21 cellular contexts compared by ENCODE assay signal in the genomic region with DNA sequence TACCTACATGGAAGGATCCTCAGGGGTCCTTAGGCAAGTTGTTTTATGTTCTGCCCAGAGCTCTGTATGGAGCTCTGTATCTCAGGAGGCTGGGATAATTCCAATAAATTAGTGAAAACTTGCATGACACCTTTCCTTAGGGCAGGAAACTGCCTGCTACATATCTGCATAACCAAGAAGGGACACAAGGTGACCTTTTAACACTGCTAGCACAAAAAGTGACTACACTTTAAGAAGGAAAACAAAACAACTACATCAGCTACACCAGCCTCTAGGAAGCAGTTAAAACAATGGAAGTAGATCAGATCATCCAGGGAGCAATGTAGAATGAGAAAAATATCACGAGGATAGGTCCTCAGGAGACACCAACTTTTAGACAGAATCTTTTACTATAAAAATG.
"Had no signal": no experiment of that assay in that cellular context is flagged by ENCODE, and none has a peak within 500 bp of the region (broad histone marks: within the 10 kb centered on the region; RNA-seq: fewer than 3 reads in every experiment).

No MANE protein-coding gene starts in this region.

- H3K4me3 Mint-ChIP-seq: effector memory CD8-positive, alpha-beta T cell; nephron; stimulated activated effector memory CD8-positive, alpha-beta T cell treated with anti-CD3 and anti-CD28 coated beads, Interleukin-12 subunit alpha, Interleukin-12 subunit beta, amount 100 ng/mL, for 72 hours had no signal

- H3K27ac Mint-ChIP-seq: effector memory CD8-positive, alpha-beta T cell; nephron; stimulated activated effector memory CD8-positive, alpha-beta T cell treated with anti-CD3 and anti-CD28 coated beads, Interleukin-12 subunit alpha, Interleukin-12 subunit beta, amount 100 ng/mL, for 72 hours had no signal

- H3K36me3 ChIP-seq: left lung, prostate gland, right atrium auricular region, stomach, thyroid gland, vagina had no signal

- H3K9me3 ChIP-seq: left lung, prostate gland, right atrium auricular region, stomach, thyroid gland, vagina had no signal

- H3K9me3 Mint-ChIP-seq: effector memory CD8-positive, alpha-beta T cell; nephron; stimulated activated effector memory CD8-positive, alpha-beta T cell treated with anti-CD3 and anti-CD28 coated beads, Interleukin-12 subunit alpha, Interleukin-12 subunit beta, amount 100 ng/mL, for 72 hours had no signal

- H3K36me3 Mint-ChIP-seq: stimulated activated effector memory CD8-positive, alpha-beta T cell treated with anti-CD3 and anti-CD28 coated beads, Interleukin-12 subunit alpha, Interleukin-12 subunit beta, amount 100 ng/mL, for 72 hours had no signal

- H3K27ac ChIP-seq: coronary artery, left lung, prostate gland, right atrium auricular region, stomach, thyroid gland, vagina had no signal

- H3K4me3 ChIP-seq: coronary artery, left lung, prostate gland, right atrium auricular region, stomach, thyroid gland, vagina had no signal

- DNase-seq: effector memory CD8-positive, alpha-beta T cell; head of caudate nucleus; left cardiac atrium; left lung; mesendoderm; nucleus accumbens; stimulated activated CD4-positive, alpha-beta T cell treated with anti-CD3 and anti-CD28 coated beads, Interleukin-2, amount 100 ng/mL, for 24 hours; stimulated activated CD4-positive, alpha-beta T cell treated with anti-CD3 and anti-CD28 coated beads, Interleukin-4, amount 100 ng/mL, for 24 hours; stimulated activated naive CD4-positive, alpha-beta T cell treated with Interleukin-2 at 50 U/mL for 16 hours; stomach; thyroid gland; trophoblast cell had no signal

- H3K4me1 ChIP-seq: left lung, prostate gland, right atrium auricular region, thyroid gland, vagina had no signal

- FAIRE-seq: endometrium, frontal cortex had no signal

- H3K27me3 ChIP-seq: left lung, right atrium auricular region, stomach, thyroid gland, vagina had no signal

- H3K4me1 Mint-ChIP-seq: nephron; stimulated activated effector memory CD8-positive, alpha-beta T cell treated with anti-CD3 and anti-CD28 coated beads, Interleukin-12 subunit alpha, Interleukin-12 subunit beta, amount 100 ng/mL, for 72 hours had no signal

- ATAC-seq: effector memory CD8-positive, alpha-beta T cell; left cardiac atrium; left lung; sciatic nerve; stimulated activated effector memory CD8-positive, alpha-beta T cell treated with anti-CD3 and anti-CD28 coated beads, Interleukin-12 subunit alpha, Interleukin-12 subunit beta, amount 100 ng/mL, for 72 hours had no signal
